10 cellular contexts compared by ENCODE assay signal in genomic region chr11:47550288-47551052, GRCh38. TPM values are rescaled to one million over a fixed set of nuclear protein-coding genes. Genes with fewer than 3 reads are reported as not detected.
A peak's percentile ranks its signal among the peaks of the same experiment; 100 is the strongest.
DNase-seq lines count a peak whose midpoint lies in the region; ATAC-seq and TF ChIP-seq lines count a peak whose summit lies in the region.
"Had no signal": no experiment of that assay in that cellular context is flagged by ENCODE, and none has a peak within 500 bp of the region (broad histone marks: within the 10 kb centered on the region; RNA-seq: fewer than 3 reads in every experiment).

No MANE protein-coding gene starts in this region.

- no peaks in the 10 kb centered on the region for H3K9me3 ChIP-seq in stomach

- DNase-seq in HFFc6: no peak
- peak; percentile 28 for DNase-seq in amniotic epithelial cell (ENCODE audit: low read depth)
- no peak for DNase-seq in mesothelial cell of epicardium (ENCODE audit: low spot score in 2 of 2, unreplicated experiment in 2 of 2)
- DNase-seq in stomach: no peak
- no peak for DNase-seq in cerebellar cortex (ENCODE audit: low spot score)
- DNase-seq in Right ventricle myocardium inferior (ENCODE audit: missing footprints): no peak
- DNase-seq: head of caudate nucleus; NK-92 treated with Interleukin-12 subunit alpha and Interleukin-12 subunit beta, amount 100 ng/mL, for 24 hours had no signal

- H3K4me3 Mint-ChIP-seq in HFFc6 (peak overlapping the region; percentile 99), mesothelial cell of epicardium (peak overlapping the region; percentile 0)

- H3K27me3 ChIP-seq in ACC112 (ENCODE audit: insufficient read depth, low read length) (no peaks in the 10 kb centered on the region), stomach (no peaks in the 10 kb centered on the region)

- H3K27ac Mint-ChIP-seq in HFFc6: peak overlapping the region; percentile 21; the same call in 1 of the 2 replicates
- H3K27ac Mint-ChIP-seq in mesothelial cell of epicardium: peak overlapping the region; percentile 99

- H3K4me3 ChIP-seq in ACC112 (ENCODE audit: low read depth, low read length) (peak overlapping the region; percentile 97), stomach (peak overlapping the region in 2 of 4 donors; percentile 99)

- no peak for TF ChIP-seq EP300 in stomach (IDR thresholded peaks at IDR 0.05)

- peaks cover 24% of the 10 kb centered on the region for H3K36me3 Mint-ChIP-seq in HFFc6 (ENCODE audit: low read depth)
- H3K36me3 Mint-ChIP-seq in mesothelial cell of epicardium: peaks cover 6% of the 10 kb centered on the region

- no peak overlapping the region for H2AFZ ChIP-seq in ACC112 (ENCODE audit: low read length, unreplicated experiment)

- H3K27ac ChIP-seq in ACC112 (ENCODE audit: low read depth, low read length): no peak overlapping the region
- H3K27ac ChIP-seq in stomach: peak overlapping the region in 2 of 5 donors; percentile 93 to 97

- H3K4me1 ChIP-seq in ACC112 (ENCODE audit: control insufficient read depth, insufficient read depth, low read length, unreplicated experiment) (peaks cover 39% of the 10 kb centered on the region), stomach (peaks cover 24 to 70% (median 55%) of the 10 kb centered on the region in 4 donors)

- peaks cover 44% of the 10 kb centered on the region for H3K4me1 Mint-ChIP-seq in HFFc6 (ENCODE audit: low read depth)
- peaks cover 18% of the 10 kb centered on the region for H3K4me1 Mint-ChIP-seq in mesothelial cell of epicardium

- WGBS in stomach, 5 donors: 76 to 87% (median 85%) methylated on average over 10 of the region's 10 CpGs

- no peak for TF ChIP-seq POLR2A in stomach (IDR thresholded peaks at IDR 0.05)

- no peak for ATAC-seq in HG02852 (IDR thresholded peaks at IDR 0.05; ENCODE audit: unreplicated experiment)
- ATAC-seq in Right ventricle myocardium inferior: no peak

- H3K27me3 Mint-ChIP-seq in HFFc6 (ENCODE audit: insufficient read depth) (no peaks in the 10 kb centered on the region), mesothelial cell of epicardium (ENCODE audit: low read depth) (no peaks in the 10 kb centered on the region)

- H3K9me3 Mint-ChIP-seq in HFFc6: no peaks in the 10 kb centered on the region
- H3K9me3 Mint-ChIP-seq in mesothelial cell of epicardium: no peaks in the 10 kb centered on the region

- intact Hi-C loops in stomach (cut with DNase I; ENCODE audit: low total_unique reads) (no loop called here), Right ventricle myocardium inferior (cut with DNase I) (loop anchor here (5.0 to 10.0 kb wide), 3 partner anchors 33 to 176 kb away; partner anchors contain the start of gene SPI1)

- no peaks in the 10 kb centered on the region for H3K36me3 ChIP-seq in ACC112 (ENCODE audit: insufficient read depth, low read length)
- peaks cover 0 to 4% (median 0%) of the 10 kb centered on the region in 4 donors for H3K36me3 ChIP-seq in stomach

- no peak for TF ChIP-seq CTCF in HFFc6 (IDR thresholded peaks at IDR 0.05)
- no peak for TF ChIP-seq CTCF in mesothelial cell of epicardium (IDR thresholded peaks at IDR 0.05; ENCODE audit: unreplicated experiment)
- no peak for TF ChIP-seq CTCF in stomach (IDR thresholded peaks at IDR 0.05)

- peaks cover 70% of the 10 kb centered on the region for H3K79me2 ChIP-seq in ACC112 (ENCODE audit: control insufficient read depth, insufficient read depth, low read length, unreplicated experiment)

RNA-seq across cellular contexts. Expression of gene CELF1, which starts 2.5 kb away (rescaled TPM):
- 100 to 1,000 TPM; 103 to 131 (median 120) TPM for total RNA-seq in HFFc6 (2021; fragmentation: NEBNext Ultra II Directional; extraction: Animal tissue kit (Norgen Biotek cat#: 25700))
- 119 to 123 TPM (median 120 TPM) in 3 replicates for total RNA-seq in mesothelial cell of epicardium
- 100 to 1,000 TPM in 2 of 5 donors, 10 to 100 TPM in 3; 39.7 to 206 (median 95.2) TPM for total RNA-seq in stomach
- 10 to 100 TPM; 12.7 to 18.5 (median 17.7) TPM for polyA plus RNA-seq in stomach
- 96.2 TPM for total RNA-seq in Right ventricle myocardium inferior

RNA-seq across cellular contexts. Expression of gene PTPMT1, which starts 14.9 kb away (rescaled TPM):
- total RNA-seq in HFFc6 (2021; fragmentation: NEBNext Ultra II Directional; extraction: Animal tissue kit (Norgen Biotek cat#: 25700)): 10 to 100 TPM; 51.8 to 64.2 (median 54.5) TPM
- 44.3 to 45.9 TPM (median 45.1 TPM) in 3 replicates for total RNA-seq in mesothelial cell of epicardium
- 100 to 1,000 TPM in 2 of 5 donors, 10 to 100 TPM in 3; 39.5 to 126 (median 80.6) TPM for total RNA-seq in stomach
- 10 to 100 TPM; 36.4 to 62.1 (median 55.2) TPM for polyA plus RNA-seq in stomach
- total RNA-seq in Right ventricle myocardium inferior: 22.5 TPM

RNA-seq across cellular contexts. Expression of gene KBTBD4, which starts 28.3 kb away (rescaled TPM):
- total RNA-seq in HFFc6 (2021; fragmentation: NEBNext Ultra II Directional; extraction: Animal tissue kit (Norgen Biotek cat#: 25700)): 10 to 100 TPM; 15.9 to 19.4 (median 18.4) TPM
- total RNA-seq in mesothelial cell of epicardium (15.1 to 15.9 TPM (median 15.7 TPM) in 3 replicates), stomach (10 to 100 TPM in 3 of 5 donors, 1 to 10 TPM in 2; 2.7 to 19.8 (median 16.2) TPM), Right ventricle myocardium inferior (13.1 TPM)
- polyA plus RNA-seq in stomach: 10 to 100 TPM in 1 of 3 donors, 1 to 10 TPM in 2; 7.5 to 14.2 (median 8.0) TPM

RNA-seq across cellular contexts. Expression of gene NDUFS3, which starts 28.4 kb away (rescaled TPM):
- 100 to 1,000 TPM in 3 of 6 experiments, 10 to 100 TPM in 3; 97.0 to 105 (median 99.8) TPM for total RNA-seq in HFFc6 (2021; fragmentation: NEBNext Ultra II Directional; extraction: Animal tissue kit (Norgen Biotek cat#: 25700))
- total RNA-seq in mesothelial cell of epicardium (93.4 to 96.6 TPM (median 96.5 TPM) in 3 replicates), stomach (100 to 1,000 TPM in 1 of 5 donors, 10 to 100 TPM in 4; 28.6 to 143 (median 71.2) TPM), Right ventricle myocardium inferior (342 TPM)
- 100 to 1,000 TPM; 128 to 210 (median 209) TPM for polyA plus RNA-seq in stomach

RNA-seq across cellular contexts. Expression of gene FAM180B, which starts 36.0 kb away (rescaled TPM):
- total RNA-seq in HFFc6 (2021; fragmentation: NEBNext Ultra II Directional; extraction: Animal tissue kit (Norgen Biotek cat#: 25700)): not detected
- total RNA-seq in mesothelial cell of epicardium: 0.18 to 0.36 TPM (median 0.27 TPM) in 3 replicates
- 1 to 10 TPM in 1 of 5 donors, under 1 TPM in 1, not detected in 3; 0.37 to 1.2 TPM for total RNA-seq in stomach
- polyA plus RNA-seq in stomach: not detected
- 0.22 TPM for total RNA-seq in Right ventricle myocardium inferior
